Comparison of ENCODE assay signal across 8 cellular contexts in genomic region chr15:79310985-79311900, GRCh38. TPM values are rescaled to one million over a fixed set of nuclear protein-coding genes. Genes with fewer than 3 reads are reported as not detected.
DNase-seq lines count a peak whose midpoint lies in the region; TF ChIP-seq lines count a peak whose summit lies in the region.

TSS of gene TMED3 (plus strand) at chr15:79311112. CDS start at chr15:79311250, 138 bp downstream.

- peaks cover 52% of the 10 kb centered on the region for H3K79me2 ChIP-seq in GM23248 (ENCODE audit: insufficient read depth)
- H3K79me2 ChIP-seq in Karpas-422 (ENCODE audit: low read length): peaks cover 47% of the 10 kb centered on the region
- peaks cover 24% of the 10 kb centered on the region for H3K79me2 ChIP-seq in neural progenitor cell (ENCODE audit: low read depth)

- 0% methylated on average over 47 to 50 of the region's 76 CpGs for WGBS in GM23248 (ENCODE audit: low coverage in 1 of 2, low lambda C conversion rate in 2 of 2, missing lambda C conversion rate in 2 of 2), 2 experiments

- H4K20me1 ChIP-seq in GM23248 (ENCODE audit: insufficient read depth) (no peaks in the 10 kb centered on the region; the same call in 1 of the 2 replicates), Karpas-422 (ENCODE audit: insufficient read depth, low read depth, low read length) (peaks cover 20% of the 10 kb centered on the region), neural progenitor cell (ENCODE audit: low read depth) (no peaks in the 10 kb centered on the region)

- H3K9me2 ChIP-seq in GM23248 (ENCODE audit: insufficient read depth) (no peaks in the 10 kb centered on the region), Karpas-422 (replicated peaks; ENCODE audit: insufficient read depth, low read length) (no peaks in the 10 kb centered on the region)

- peaks cover 11% of the 10 kb centered on the region for H3K4me1 Mint-ChIP-seq in neural progenitor cell

- peaks cover 12% of the 10 kb centered on the region for H3K27me3 Mint-ChIP-seq in neural progenitor cell (ENCODE audit: insufficient read depth, low read depth)

- H3K4me3 Mint-ChIP-seq in neural progenitor cell: peak within 1 kb of the TSS; percentile 92

- H3K4me2 ChIP-seq in GM23248 (ENCODE audit: unreplicated experiment) (peak within 1 kb of the TSS; percentile 92), Karpas-422 (ENCODE audit: low read depth, low read length, poor library complexity, severe bottlenecking) (peak within 1 kb of the TSS; percentile 81), neural progenitor cell (peak within 1 kb of the TSS; percentile 98)

- H3F3A ChIP-seq in GM23248 (ENCODE audit: insufficient read depth) (no peaks in the 10 kb centered on the region), neural progenitor cell (ENCODE audit: low read depth) (peaks cover 7% of the 10 kb centered on the region)

- peaks cover 10% of the 10 kb centered on the region; the same call in 1 of the 2 replicates for H3K4me1 ChIP-seq in GM23248 (ENCODE audit: insufficient read depth)
- H3K4me1 ChIP-seq in Karpas-422 (ENCODE audit: low read length): peaks cover 58% of the 10 kb centered on the region
- peaks cover 8% of the 10 kb centered on the region for H3K4me1 ChIP-seq in neural progenitor cell
- H3K4me1 ChIP-seq in stomach smooth muscle (ENCODE audit: control insufficient read depth, insufficient read depth, low read length): peaks cover 15% of the 10 kb centered on the region

- peaks cover 12% of the 10 kb centered on the region; the same call in 1 of the 2 replicates for H3K27me3 ChIP-seq in GM23248 (replicated peaks; ENCODE audit: insufficient read depth)
- H3K27me3 ChIP-seq in Karpas-422 (ENCODE audit: low read length): no peaks in the 10 kb centered on the region
- H3K27me3 ChIP-seq in neural progenitor cell: peaks cover 45% of the 10 kb centered on the region
- H3K27me3 ChIP-seq in stomach smooth muscle (ENCODE audit: control insufficient read depth in 1 of 2, insufficient read depth in 2 of 2, low read length in 2 of 2): peaks cover 0 to 3% of the 10 kb centered on the region in 2 donors

- peak; percentile 85 for DNase-seq in ELR (ENCODE audit: low read depth)
- peak; percentile 91 for DNase-seq in GM23248
- peak; percentile 96 for DNase-seq in Karpas-422
- DNase-seq in activated effector memory CD4-positive, alpha-beta T cell treated with Interleukin-2 at 50 U/mL for 16 hours: peak; percentile 76
- DNase-seq in foreskin fibroblast: peak; percentile 84 to 95
- peak; percentile 93 for DNase-seq in neural progenitor cell (ENCODE audit: low spot score)

- TF ChIP-seq CTCF in foreskin fibroblast (IDR thresholded peaks at IDR 0.05; ENCODE audit: low read depth, low read length): peak; percentile 17
- peak; percentile 48 for TF ChIP-seq CTCF in neural progenitor cell (IDR thresholded peaks at IDR 0.05)

- no peak within 1 kb of the TSS for H3K27ac Mint-ChIP-seq in neural progenitor cell

- in situ Hi-C loops in GM23248 (cut with MboI): no loop called here

- H2AFZ ChIP-seq in GM23248: peak within 1 kb of the TSS; percentile 94
- peak within 1 kb of the TSS; percentile 99 for H2AFZ ChIP-seq in Karpas-422 (ENCODE audit: low read length)
- H2AFZ ChIP-seq in neural progenitor cell (replicated peaks): peak within 1 kb of the TSS; percentile 90

- H3K36me3 Mint-ChIP-seq in neural progenitor cell: peaks cover 13% of the 10 kb centered on the region

- peak; percentile 81 for TF ChIP-seq POLR2A in Raji (IDR thresholded peaks at IDR 0.05; ENCODE audit: insufficient read depth, low read depth, low read length)

- H3K9me3 Mint-ChIP-seq in neural progenitor cell: no peaks in the 10 kb centered on the region

- H3K4me3 ChIP-seq in GM23248 (peak within 1 kb of the TSS; percentile 91), Karpas-422 (ENCODE audit: low read length) (peak within 1 kb of the TSS; percentile 95), foreskin fibroblast (ENCODE audit: low read depth in 1 of 2, low read length in 2 of 2) (peak within 1 kb of the TSS; percentile 87 to 96), neural progenitor cell (peak within 1 kb of the TSS; percentile 69), stomach smooth muscle (ENCODE audit: low read length in 2 of 2) (peak within 1 kb of the TSS; percentile 78 to 87)

- H3K36me3 ChIP-seq in GM23248 (ENCODE audit: low read depth) (peaks cover 20% of the 10 kb centered on the region), Karpas-422 (ENCODE audit: insufficient read depth, low read length) (peaks cover 24% of the 10 kb centered on the region), neural progenitor cell (no peaks in the 10 kb centered on the region), stomach smooth muscle (ENCODE audit: control insufficient read depth in 2 of 2, insufficient read depth in 2 of 2, low read length in 2 of 2) (peaks cover 16 to 23% of the 10 kb centered on the region in 2 donors)

- H3K9ac ChIP-seq in GM23248 (peak within 1 kb of the TSS; percentile 93), Karpas-422 (ENCODE audit: low read length) (peak within 1 kb of the TSS; percentile 99), neural progenitor cell (no peak within 1 kb of the TSS), stomach smooth muscle (ENCODE audit: low read length in 2 of 2) (peak within 1 kb of the TSS; percentile 52 to 76)

- H3K27ac ChIP-seq in GM23248 (peak within 1 kb of the TSS; percentile 28; the same call in 1 of the 2 replicates), Karpas-422 (ENCODE audit: low read length) (peak within 1 kb of the TSS; percentile 54; the same call in 1 of the 2 replicates), neural progenitor cell (no peak within 1 kb of the TSS), stomach smooth muscle (ENCODE audit: low read length) (no peak within 1 kb of the TSS)

- no peaks in the 10 kb centered on the region for H3K9me3 ChIP-seq in GM23248 (ENCODE audit: low read depth)
- no peaks in the 10 kb centered on the region for H3K9me3 ChIP-seq in Karpas-422 (ENCODE audit: low read length)
- no peaks in the 10 kb centered on the region for H3K9me3 ChIP-seq in neural progenitor cell (ENCODE audit: low read depth)
- no peaks in the 10 kb centered on the region for H3K9me3 ChIP-seq in stomach smooth muscle (ENCODE audit: control insufficient read depth in 2 of 2, low read length in 2 of 2)

RNA-seq across cellular contexts. Expression of gene TMED3, which starts in this region (rescaled TPM):
- 209 and 239 TPM in 2 replicates for total RNA-seq in GM23248 (2014; rRNA removed; shearing (Covaris generic))
- 168 and 184 TPM in 2 replicates for polyA plus RNA-seq in GM23248 (2016; fragmentation: Nextera tagmentation; extraction: Ambion mirVana)
- total RNA-seq in Karpas-422 (2014; rRNA removed; shearing (Covaris generic); ENCODE audit: low replicate concordance): 67.3 and 103 TPM in 2 replicates
- 28.5 and 48.6 TPM in 2 replicates for total RNA-seq in neural progenitor cell (ENCODE audit: low replicate concordance)

Comparison
In these comparisons a context has a peak if more than half of its experiments do, and no peak if none do; other contexts are left out.
1. H3K27ac ChIP-seq: peak in GM23248 (single experiment) and Karpas-422 (single experiment); none in neural progenitor cell (single experiment) and stomach smooth muscle (single experiment).
2. Peak in every context shown above with its lines, with median percentiles within 50 percentile points of each other: DNase-seq, H2AFZ ChIP-seq, H3K4me2 ChIP-seq and H3K4me3 ChIP-seq.